In the genomic region with DNA sequence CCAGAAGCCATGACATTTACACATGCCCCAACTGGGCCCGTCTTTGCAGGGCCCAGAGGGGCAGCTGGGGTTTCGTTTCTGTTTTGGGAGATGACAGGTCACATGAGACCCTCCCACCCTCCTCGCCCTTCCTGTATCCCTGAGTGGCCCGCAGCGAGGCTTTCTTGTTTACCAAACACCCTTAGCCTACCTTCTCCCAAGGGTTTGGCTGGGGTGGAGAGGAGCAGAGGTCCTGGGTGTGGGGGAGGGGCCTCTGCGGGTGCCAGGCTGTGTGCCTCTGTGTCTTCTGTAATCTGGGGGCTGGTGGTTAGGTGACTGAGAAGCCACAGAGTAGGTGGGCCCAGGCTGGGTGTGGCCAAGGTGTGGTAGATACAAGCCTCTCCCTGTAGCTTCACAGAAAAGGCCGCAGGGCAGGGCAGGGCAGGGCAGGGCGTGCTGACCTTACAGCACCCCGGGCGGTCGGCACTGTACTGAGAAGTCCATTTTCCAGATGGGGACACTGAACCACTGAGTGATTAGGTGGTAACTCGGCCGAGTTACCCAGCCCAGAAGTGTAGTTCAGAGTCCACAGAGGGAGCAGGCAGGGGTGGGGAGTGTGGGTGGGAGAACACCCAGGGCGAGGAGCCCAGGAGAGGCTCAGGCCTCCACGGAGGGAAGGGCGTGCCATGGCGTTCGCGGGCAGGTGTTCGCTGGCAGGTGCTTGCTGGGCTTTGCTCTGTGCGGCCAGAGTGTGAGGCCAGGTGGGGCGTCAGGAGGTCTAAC, we compare ENCODE assay signal across 10 cellular contexts. TPM values are rescaled to one million over a fixed set of nuclear protein-coding genes. Genes with fewer than 3 reads are reported as not detected.
A peak's percentile ranks its signal among the peaks of the same experiment; 100 is the strongest.
DNase-seq lines count a peak whose midpoint lies in the region; ATAC-seq, FAIRE-seq and TF ChIP-seq lines count a peak whose summit lies in the region.
"Had no signal": no experiment of that assay in that cellular context is flagged by ENCODE, and none has a peak within 500 bp of the region (broad histone marks: within the 10 kb centered on the region; RNA-seq: fewer than 3 reads in every experiment).

No MANE protein-coding gene starts in this region.

- CTCF ChIA-PET in GM12878 (lab: Yijun Ruan, JAX), result no interaction called here

- ATAC-seq in GM12878 (peak; percentile 82), GM18502 (IDR thresholded peaks at IDR 0.05; ENCODE audit: poor library complexity, unreplicated experiment) (no peak), SK-N-SH treated with all-trans-retinoic acid at 6 μM for 48 hours (no peak)

- H3K36me3 ChIP-seq in GM12878 (ENCODE audit: control insufficient read depth in 2 of 2, insufficient read depth in 2 of 2, low read length in 1 of 2) (no peaks in the 10 kb centered on the region), small intestine (ENCODE audit: control insufficient read depth in 2 of 2, insufficient read depth in 2 of 2, low read length in 2 of 2) (peaks cover 3 to 5% of the 10 kb centered on the region in 2 donors)
- H3K36me3 ChIP-seq: ovary had no signal

- no peaks in the 10 kb centered on the region for H3K27me3 ChIP-seq in GM12878 (replicated peaks in 1 of 2; ENCODE audit: control insufficient read depth in 2 of 2, insufficient read depth in 2 of 2, low read length in 1 of 2)
- no peaks in the 10 kb centered on the region for H3K27me3 ChIP-seq in small intestine (ENCODE audit: control insufficient read depth in 2 of 2, insufficient read depth in 2 of 2, low read length in 2 of 2)
- H3K27me3 ChIP-seq: ovary had no signal

- H2AFZ ChIP-seq in GM12878 (ENCODE audit: control insufficient read depth, low read depth, low read length), result peak overlapping the region; percentile 8; the same call in 1 of the 2 replicates
- H2AFZ ChIP-seq: GM23338 had no signal

- no peaks in the 10 kb centered on the region for H3K79me2 ChIP-seq in GM12878 (ENCODE audit: control insufficient read depth, insufficient read depth, low read length)

- 32% methylated on average over 17 of the region's 22 CpGs for WGBS in GM12878 (ENCODE audit: insufficient coverage, insufficient replicate concordance, low lambda C conversion rate, missing lambda C conversion rate)
- WGBS in small intestine, 3 donors, result 8 to 44% (median 18%) methylated on average over 22 of the region's 22 CpGs

- SMC1A ChIA-PET in GM12878 (lab: Charles Lee; ENCODE audit: uncharacterized antibody, unreplicated experiment), result no interaction called here

- peak overlapping the region; percentile 60; the same call in 1 of the 2 replicates for H3K4me2 ChIP-seq in GM12878 (ENCODE audit: control insufficient read depth, insufficient read depth)
- H3K4me2 ChIP-seq: GM23338 had no signal

- H3K27ac ChIP-seq in GM12878 (ENCODE audit: control insufficient read depth, insufficient read depth) (no peak overlapping the region), small intestine (ENCODE audit: low read depth in 1 of 2, low read length in 1 of 2) (peak overlapping the region; percentile 77 to 91), caudate nucleus (ENCODE audit: low read depth, low read length) (no peak overlapping the region)
- H3K27ac ChIP-seq: ovary had no signal

- POLR2A ChIA-PET in GM12878 (lab: Charles Lee), result no interaction called here

- no peak for FAIRE-seq in GM12878 (lab: Jason Lieb, UNC)
- FAIRE-seq in small intestine (lab: Jason Lieb, UNC), result no peak

- H3K9me3 ChIP-seq in GM12878 (replicated peaks; ENCODE audit: control insufficient read depth, insufficient read depth, low read length), result no peaks in the 10 kb centered on the region
- H3K9me3 ChIP-seq in small intestine (ENCODE audit: control insufficient read depth, low read depth), result no peaks in the 10 kb centered on the region
- H3K9me3 ChIP-seq: ovary had no signal

- no peaks in the 10 kb centered on the region for H4K20me1 ChIP-seq in GM12878 (ENCODE audit: control insufficient read depth, insufficient read depth)

- TF ChIP-seq CTCF in GM12865 (IDR thresholded peaks at IDR 0.05; ENCODE audit: insufficient read depth, low read depth, low read length, missing control alignments), result no peak
- TF ChIP-seq CTCF in GM12878 (IDR thresholded peaks at IDR 0.05 in 2 of 3, conservative IDR thresholded peaks at IDR 0.05 in 1 of 3; ENCODE audit: control insufficient read depth in 2 of 3, extremely low read depth in 1 of 3, insufficient read depth in 1 of 3, low read depth in 3 of 3, low read length in 3 of 3), result no peak

- no peak overlapping the region for H3K9ac ChIP-seq in GM12878 (ENCODE audit: control insufficient read depth, insufficient read depth, low read length)

- intact Hi-C loops in GM12878 (cut with micrococcal nuclease; ENCODE audit: unreplicated experiment), result no loop called here

- no peak for TF ChIP-seq EP300 in GM12878 (IDR thresholded peaks at IDR 0.05; ENCODE audit: borderline replicate concordance in 1 of 2, control insufficient read depth in 1 of 2, low read depth in 2 of 2, low read length in 2 of 2)

- no peak for TF ChIP-seq RAD21 in GM12878 (IDR thresholded peaks at IDR 0.05; ENCODE audit: insufficient read depth, low read depth, low read length)

- no TSS peak for BruUV-seq in GM12878 (replicated peaks; lab: Mats Ljungman, UMichigan)

- in situ Hi-C loops in GM12878 (cut with MboI), result no loop called here

- TF ChIP-seq POLR2A in GM12878 (IDR thresholded peaks at IDR 0.05; ENCODE audit: low read depth, low read length), result no peak

- H3K4me3 ChIP-seq in GM12865 (ENCODE audit: low read depth, low read length), result no peak overlapping the region
- no peak overlapping the region for H3K4me3 ChIP-seq in GM12878
- peak overlapping the region in 1 of 2 donors; percentile 12 for H3K4me3 ChIP-seq in small intestine (ENCODE audit: low read depth in 1 of 2, low read length in 2 of 2)
- H3K4me3 ChIP-seq: GM23338, ovary had no signal

- DNase-seq in GM12865 (ENCODE audit: low read depth), result peak; percentile 37
- peak; percentile 81 for DNase-seq in NCI-H146 (lab: John Stamatoyannopoulos, UW)
- no peak for DNase-seq in GM12878 (ENCODE audit: low read depth, low spot score)
- peak; percentile 95 for DNase-seq in small intestine
- no peak for DNase-seq in NK-92 (lab: John Stamatoyannopoulos, UW; ENCODE audit: unreplicated experiment)
- DNase-seq in caudate nucleus (lab: John Stamatoyannopoulos, UW), result no peak
- DNase-seq: ovary had no signal

- H3K4me1 ChIP-seq in GM12878 (ENCODE audit: control insufficient read depth, insufficient read depth, low read length) (peaks cover 8% of the 10 kb centered on the region; the same call in 1 of the 2 replicates), small intestine (ENCODE audit: control insufficient read depth in 2 of 2, insufficient read depth in 1 of 2, low read depth in 1 of 2, low read length in 1 of 2) (peaks cover 13 to 24% of the 10 kb centered on the region in 2 donors)

- RAD21 ChIA-PET in GM12878 (lab: Charles Lee; ENCODE audit: unreplicated experiment), result no interaction called here

TF ChIP-seq in GM12878, 131 proteins besides CTCF, POLR2A, EP300 and RAD21 (continues in another document):
- 0 out of 4 replicates have a peak, but pooled peaks of 1 of the 2 experiments have one; percentile 9 for TF ChIP-seq IKZF2 (IDR thresholded peaks at IDR 0.05)
- TF ChIP-seq BCL11A (IDR thresholded peaks at IDR 0.05; ENCODE audit: low read depth, low read length), result no peak
- peak; percentile 41; the same call in 1 of the 2 replicates for TF ChIP-seq NR2F1 (conservative IDR thresholded peaks at IDR 0.05)
- no peak for TF ChIP-seq HDAC6 (IDR thresholded peaks at IDR 0.05; ENCODE audit: unreplicated experiment)

TF ChIP-seq in SK-N-SH treated with all-trans-retinoic acid at 6 μM for 48 hours, 23 proteins besides CTCF, POLR2A, EP300 and RAD21 (continues in another document):
- TF ChIP-seq GLIS3 (CRISPR knock-in tag; IDR thresholded peaks at IDR 0.05) (no peak), TOX (CRISPR knock-in tag; IDR thresholded peaks at IDR 0.05; ENCODE audit: borderline replicate concordance) (no peak), PPARA (CRISPR knock-in tag; IDR thresholded peaks at IDR 0.05; ENCODE audit: borderline replicate concordance) (no peak)

RNA-seq across cellular contexts. Expression of gene PRR5, which starts 8.7 kb away (rescaled TPM):
- total RNA-seq in GM12878 (2013; cell fraction: nucleolus; rRNA removed), result 8.9 and 12.5 TPM in 2 replicates
- total RNA-seq in GM12878 (2014; rRNA removed), result 0.54 and 1.6 TPM in 2 replicates
- total RNA-seq in GM12878 (2014; rRNA removed; fragmentation: Illumina TruSeq; extraction: Trizol), result 0.89 and 0.92 TPM in 2 replicates
- total RNA-seq in GM12878 (2021), result 4.5 and 5.3 TPM in 2 replicates
- 0.21 TPM for polyA plus RNA-seq in GM12878 (2011; ENCODE audit: low read depth)
- polyA plus RNA-seq in GM12878 (2011; rRNA removed), result 4.7 and 9.4 TPM in 2 replicates
- 12.9 and 16.4 TPM in 2 replicates for polyA plus RNA-seq in GM12878 (2011; cell fraction: cytosol; rRNA removed)
- polyA plus RNA-seq in GM12878 (2011; cell fraction: nucleus; rRNA removed), result 50.2 TPM in 2 replicates
- 1.5 and 1.6 TPM in 2 replicates for polyA plus RNA-seq in GM12878 (2012)
- polyA plus RNA-seq in GM12878 (2014; fragmentation: Illumina TruSeq; extraction: Trizol), result 0.59 TPM in 1 of 2 replicates, not detected in the other
- polyA plus RNA-seq in GM12878 (2014; fragmentation: Nextera tagmentation; extraction: Ambion mirVana), result under 1 TPM; 0.03 to 0.13 TPM
- 2.9 TPM in 2 replicates for polyA plus RNA-seq in GM12878 (2014; rRNA removed)
- 1 to 10 TPM; 1.3 to 1.8 TPM for polyA plus RNA-seq in GM12878 (2016; fragmentation: Nextera tagmentation; extraction: Ambion mirVana)
- 15.9 and 21.4 TPM in 2 replicates for polyA minus RNA-seq in GM12878 (2011; rRNA and poly(A)+ RNA removed)
- 7.8 and 9.0 TPM in 2 replicates for polyA minus RNA-seq in GM12878 (2011; cell fraction: cytosol; rRNA and poly(A)+ RNA removed)
- polyA minus RNA-seq in GM12878 (2011; cell fraction: nucleus; rRNA and poly(A)+ RNA removed), result 15.1 and 24.5 TPM in 2 replicates
- polyA plus RNA-seq in small intestine, result 10 to 100 TPM; 37.0 to 80.5 (median 73.1) TPM

RNA-seq across cellular contexts. Expression of gene ARHGAP8, which starts 41.7 kb away (rescaled TPM):
- 0.46 and 0.61 TPM in 2 replicates for total RNA-seq in GM12878 (2013; cell fraction: nucleolus; rRNA removed)
- total RNA-seq in GM12878 (2014; rRNA removed) (not detected in 2 replicates), GM12878 (2014; rRNA removed; fragmentation: Illumina TruSeq; extraction: Trizol) (not detected in 2 replicates), GM12878 (2021) (not detected in 2 replicates)
- not detected for polyA plus RNA-seq in GM12878 (2011; ENCODE audit: low read depth)
- polyA plus RNA-seq in GM12878 (2011; rRNA removed) (0.17 and 0.33 TPM in 2 replicates), GM12878 (2014; fragmentation: Illumina TruSeq; extraction: Trizol) (not detected in 2 replicates), GM12878 (2014; fragmentation: Nextera tagmentation; extraction: Ambion mirVana) (not detected), GM12878 (2014; rRNA removed) (not detected in 2 replicates), GM12878 (2016; fragmentation: Nextera tagmentation; extraction: Ambion mirVana) (not detected), small intestine (10 to 100 TPM in 1 of 3 donors, 1 to 10 TPM in 2; 1.6 to 11.9 (median 6.8) TPM)
- 0.18 and 0.50 TPM in 2 replicates for polyA plus RNA-seq in GM12878 (2011; cell fraction: cytosol; rRNA removed)
- 0.50 and 1.1 TPM in 2 replicates for polyA plus RNA-seq in GM12878 (2011; cell fraction: nucleus; rRNA removed)
- 0.06 TPM in 1 of 2 replicates, not detected in the other for polyA plus RNA-seq in GM12878 (2012)
- 0.15 TPM in 1 of 2 replicates, not detected in the other for polyA minus RNA-seq in GM12878 (2011; rRNA and poly(A)+ RNA removed)
- not detected in 2 replicates for polyA minus RNA-seq in GM12878 (2011; cell fraction: cytosol; rRNA and poly(A)+ RNA removed)
- 0.24 and 0.38 TPM in 2 replicates for polyA minus RNA-seq in GM12878 (2011; cell fraction: nucleus; rRNA and poly(A)+ RNA removed)

Comparison
In these comparisons a context has a peak if more than half of its experiments do, and no peak if none do; other contexts are left out.
1. DNase-seq: peak in GM12865 (single experiment), NCI-H146 (single experiment) and small intestine (single experiment); none in GM12878 (single experiment), NK-92 (single experiment) and caudate nucleus (0 of 61).
2. H3K27ac ChIP-seq: peak in small intestine (2 of 2); none in GM12878 (single experiment) and caudate nucleus (single experiment).